ENCODE assay signal across 15 cellular contexts in genomic region chr5:127385936-127386335, GRCh38.
DNase-seq lines count a peak whose midpoint lies in the region; ATAC-seq and TF ChIP-seq lines count a peak whose summit lies in the region.
"Had no signal": no experiment of that assay in that cellular context is flagged by ENCODE, and none has a peak within 500 bp of the region (broad histone marks: within the 10 kb centered on the region; RNA-seq: fewer than 3 reads in every experiment).

No MANE protein-coding gene starts in this region.

- intact Hi-C loops in activated CD8-positive, alpha-beta T cell treated with anti-CD3 and anti-CD28 coated beads for 36 hours (cut with micrococcal nuclease), result no loop called here

- H3K9me3 ChIP-seq in H9 (ENCODE audit: control insufficient read depth, low read depth, low read length), result no peaks in the 10 kb centered on the region

- CTCF ChIA-PET in activated CD8-positive, alpha-beta T cell treated with anti-CD3 and anti-CD28 coated beads for 36 hours (lab: Charles Lee), result no interaction called here

- in situ Hi-C loops in brain microvascular endothelial cell (cut with HindIII; ENCODE audit: low pct_ligation_motif_present, low sequenced_read_pairs), result no loop called here

- no peak overlapping the region for H3K4me2 ChIP-seq in H9 (ENCODE audit: insufficient read depth, insufficient read length, low read length)

- no peak overlapping the region for H3K23ac ChIP-seq in H9 (ENCODE audit: insufficient read length, low read depth, low read length)

- H2AFZ ChIP-seq in H9 (ENCODE audit: low read length), result no peak overlapping the region

- POLR2A ChIA-PET in activated CD8-positive, alpha-beta T cell treated with anti-CD3 and anti-CD28 coated beads for 36 hours (lab: Charles Lee), result no interaction called here

- H3K79me2 ChIP-seq in H9 (ENCODE audit: insufficient read depth, low read length), result no peaks in the 10 kb centered on the region

- H3K79me1 ChIP-seq in H9 (ENCODE audit: insufficient read depth, low read depth, low read length, poor library complexity, severe bottlenecking), result no peaks in the 10 kb centered on the region

- H2AK5ac ChIP-seq in H9 (ENCODE audit: insufficient read length, low read length), result no peak overlapping the region

- H3K36me3 Mint-ChIP-seq in H9 (ENCODE audit: insufficient read depth in 1 of 3, low read depth in 3 of 3) (peaks cover 2 to 13% (median 11%) of the 10 kb centered on the region in 3 experiments; a peak in 5 of 7 replicates), progenitor cell of endocrine pancreas (ENCODE audit: insufficient read depth) (peaks cover 5% of the 10 kb centered on the region)
- no peaks in the 10 kb centered on the region for H3K36me3 Mint-ChIP-seq in activated CD8-positive, alpha-beta T cell treated with anti-CD3 and anti-CD28 coated beads for 36 hours (ENCODE audit: low read depth)
- H3K36me3 Mint-ChIP-seq: CD4-positive, alpha-beta memory T cell had no signal

- no peak overlapping the region for H4K8ac ChIP-seq in H9 (replicated peaks; ENCODE audit: insufficient read length, low read depth, low read length)

- H2BK20ac ChIP-seq in H9 (ENCODE audit: low read depth, low read length, poor library complexity, severe bottlenecking), result no peak overlapping the region

- H3K4me1 Mint-ChIP-seq in H9 (no peaks in the 10 kb centered on the region), progenitor cell of endocrine pancreas (ENCODE audit: low read depth) (peaks cover 2% of the 10 kb centered on the region)
- H3K4me1 Mint-ChIP-seq in activated CD8-positive, alpha-beta T cell treated with anti-CD3 and anti-CD28 coated beads for 36 hours (ENCODE audit: low read depth), result no peaks in the 10 kb centered on the region
- H3K4me1 Mint-ChIP-seq: B cell; CD4-positive, alpha-beta memory T cell had no signal

- no peaks in the 10 kb centered on the region for H4K20me1 ChIP-seq in H9 (ENCODE audit: control insufficient read depth, insufficient read depth, insufficient read length)

- H3K27ac ChIP-seq in H9 (ENCODE audit: insufficient read length, low read depth, low read length) (no peak overlapping the region), brain microvascular endothelial cell (peak overlapping the region; percentile 83)
- H3K27ac ChIP-seq: HL-60 had no signal

- H3K23me2 ChIP-seq in H9 (ENCODE audit: insufficient read length, low read depth, low read length, poor library complexity, severe bottlenecking), result no peaks in the 10 kb centered on the region

- H3K18ac ChIP-seq in H9 (ENCODE audit: insufficient read length, low read depth, low read length), result no peak overlapping the region

- H4K91ac ChIP-seq in H9 (ENCODE audit: insufficient read length, low read depth, low read length), result no peak overlapping the region

- DNase-seq in NCI-H345 (lab: John Stamatoyannopoulos, UW) (peak; percentile 1), NCI-H345 treated with DMSO at 0.1 percent for 48 hours (lab: John Stamatoyannopoulos, UW; ENCODE audit: unreplicated experiment) (no peak), H9 (no peak), brain microvascular endothelial cell (no peak), progenitor cell of endocrine pancreas (ENCODE audit: low spot score, unreplicated experiment) (no peak)
- DNase-seq in activated CD8-positive, alpha-beta T cell treated with anti-CD3 and anti-CD28 coated beads for 36 hours, result no peak
- DNase-seq in stimulated activated CD4-positive, alpha-beta T cell treated with anti-CD3 and anti-CD28 coated beads, Interleukin-4, amount 100 ng/mL, for 24 hours, result no peak
- DNase-seq: C1 segment of cervical spinal cord; CD4-positive, alpha-beta memory T cell; COR-L47; DMS153; GF-D8 had no signal

- WGBS in H9 (ENCODE audit: extremely low coverage, insufficient read length, low lambda C conversion rate), result no CpG with 5 or more reads among the region's 1 CpG

- no peak overlapping the region for H2BK120ac ChIP-seq in H9 (ENCODE audit: low read depth, low read length, poor library complexity, severe bottlenecking)

- H3K27me3 ChIP-seq in H9 (ENCODE audit: insufficient read depth, low read length), result no peaks in the 10 kb centered on the region
- no peaks in the 10 kb centered on the region for H3K27me3 ChIP-seq in brain microvascular endothelial cell (replicated peaks)

- H4K5ac ChIP-seq in H9 (ENCODE audit: insufficient read length, low read depth, low read length), result no peak overlapping the region

- no peak overlapping the region for H3K4ac ChIP-seq in H9 (ENCODE audit: low read depth, low read length)

- H3K9ac ChIP-seq in H9 (ENCODE audit: extremely low read depth, insufficient read length, low read length), result no peak overlapping the region

- no peak for TF ChIP-seq CTCF in H9 (conservative IDR thresholded peaks at IDR 0.05)
- TF ChIP-seq CTCF in brain microvascular endothelial cell (IDR thresholded peaks at IDR 0.05; ENCODE audit: low read depth, low read length, missing control alignments), result no peak
- TF ChIP-seq CTCF in progenitor cell of endocrine pancreas (IDR thresholded peaks at IDR 0.05; ENCODE audit: unreplicated experiment), result no peak
- TF ChIP-seq CTCF in activated CD8-positive, alpha-beta T cell treated with anti-CD3 and anti-CD28 coated beads for 36 hours (IDR thresholded peaks at IDR 0.05), result no peak

- ATAC-seq in activated CD8-positive, alpha-beta T cell treated with anti-CD3 and anti-CD28 coated beads for 36 hours, result no peak

- H3K36me3 ChIP-seq in brain microvascular endothelial cell (replicated peaks), result no peaks in the 10 kb centered on the region

- H2BK5ac ChIP-seq in H9 (ENCODE audit: insufficient read length, low read length), result no peak overlapping the region

- H2BK12ac ChIP-seq in H9 (ENCODE audit: insufficient read length, low read depth, low read length), result no peak overlapping the region

- H3K27ac Mint-ChIP-seq in H9 (peak overlapping the region in 2 of 3 experiments; percentile 83 to 91; a peak in 3 of 7 replicates), progenitor cell of endocrine pancreas (peak overlapping the region; percentile 19)
- H3K27ac Mint-ChIP-seq in activated CD8-positive, alpha-beta T cell treated with anti-CD3 and anti-CD28 coated beads for 36 hours, result no peak overlapping the region
- H3K27ac Mint-ChIP-seq: B cell; CD4-positive, alpha-beta memory T cell; HFFc6 had no signal

- H3K4me1 ChIP-seq in H9 (ENCODE audit: insufficient read depth, low read length), result no peaks in the 10 kb centered on the region

- H3K27me3 Mint-ChIP-seq in H9 (ENCODE audit: low read depth) (no peaks in the 10 kb centered on the region), progenitor cell of endocrine pancreas (no peaks in the 10 kb centered on the region)
- peaks cover 5% of the 10 kb centered on the region for H3K27me3 Mint-ChIP-seq in activated CD8-positive, alpha-beta T cell treated with anti-CD3 and anti-CD28 coated beads for 36 hours

- H3K56ac ChIP-seq in H9 (ENCODE audit: insufficient read length, low read depth, low read length), result no peak overlapping the region

- no peaks in the 10 kb centered on the region for H3K9me3 Mint-ChIP-seq in H9
- H3K9me3 Mint-ChIP-seq in progenitor cell of endocrine pancreas (ENCODE audit: low read depth), result peaks cover 6% of the 10 kb centered on the region
- no peaks in the 10 kb centered on the region for H3K9me3 Mint-ChIP-seq in activated CD8-positive, alpha-beta T cell treated with anti-CD3 and anti-CD28 coated beads for 36 hours
- H3K9me3 Mint-ChIP-seq: HFFc6 had no signal

- no peak overlapping the region for H3K14ac ChIP-seq in H9 (ENCODE audit: insufficient read depth, low read length)

- H2BK15ac ChIP-seq in H9 (ENCODE audit: low read depth, low read length), result no peak overlapping the region

- H3T11ph ChIP-seq in H9 (ENCODE audit: low read length), result no peak overlapping the region

- H3K4me3 Mint-ChIP-seq in H9 (no peak overlapping the region), progenitor cell of endocrine pancreas (ENCODE audit: low read depth) (no peak overlapping the region)
- H3K4me3 Mint-ChIP-seq in activated CD8-positive, alpha-beta T cell treated with anti-CD3 and anti-CD28 coated beads for 36 hours, result no peak overlapping the region
- H3K4me3 Mint-ChIP-seq: B cell; CD4-positive, alpha-beta memory T cell; HFFc6 had no signal

- no peak overlapping the region for H3K4me3 ChIP-seq in brain microvascular endothelial cell (ENCODE audit: low read depth, low read length)
